8 cellular contexts compared by ENCODE assay signal in genomic region chr12:66168410-66168809, GRCh38. TPM values are rescaled to one million over a fixed set of nuclear protein-coding genes. Genes with fewer than 3 reads are reported as not detected.
DNase-seq lines count a peak whose midpoint lies in the region; ATAC-seq, FAIRE-seq and TF ChIP-seq lines count a peak whose summit lies in the region.

No MANE protein-coding gene starts in this region.

- POLR2A ChIA-PET in activated CD8-positive, alpha-beta T cell treated with anti-CD3 and anti-CD28 coated beads, Interleukin-2, amount 10 ng/mL, durations not matched to agents 7 days and 5 days (lab: Charles Lee) = interaction anchor here (0.6 to 2.9 kb wide), 15 partner anchors 9 to 1729 kb away, joined by 3 to 59 read pairs (median 5); partner anchors contain the start of genes HELB and LLPH

- TF ChIP-seq CTCF in kidney epithelial cell (IDR thresholded peaks at IDR 0.05; ENCODE audit: insufficient read depth, low read length, poor library complexity, severe bottlenecking) (no peak), type B pancreatic cell (conservative IDR thresholded peaks at IDR 0.05) (no peak)

- peaks cover 56% of the 10 kb centered on the region for H3K4me1 Mint-ChIP-seq in activated naive CD4-positive, alpha-beta T cell treated with anti-CD3 and anti-CD28 coated beads, Interleukin-2, amount 10 ng/mL, durations not matched to agents 7 days and 5 days
- H3K4me1 Mint-ChIP-seq in activated CD8-positive, alpha-beta T cell treated with anti-CD3 and anti-CD28 coated beads, Interleukin-2, amount 10 ng/mL, durations not matched to agents 7 days and 5 days (ENCODE audit: low read depth) = peaks cover 46% of the 10 kb centered on the region
- H3K4me1 Mint-ChIP-seq in type B pancreatic cell (ENCODE audit: unreplicated experiment) = peaks cover 4% of the 10 kb centered on the region

- ATAC-seq in activated naive CD4-positive, alpha-beta T cell treated with anti-CD3 and anti-CD28 coated beads, Interleukin-2, amount 50 U/mL, for 72 hours = no peak
- no peak for ATAC-seq in activated CD8-positive, alpha-beta T cell treated with anti-CD3 and anti-CD28 coated beads, Interleukin-2, amount 10 ng/mL, durations not matched to agents 7 days and 5 days

- CTCF ChIA-PET in activated naive CD4-positive, alpha-beta T cell treated with anti-CD3 and anti-CD28 coated beads, Interleukin-2, amount 10 ng/mL, durations not matched to agents 7 days and 5 days (lab: Charles Lee) = interaction anchor here (0.5 to 2.4 kb wide), 7 partner anchors 9 to 174 kb away, joined by 3 to 12 read pairs (median 3); no protein-coding TSS in a partner anchor
- CTCF ChIA-PET in activated CD8-positive, alpha-beta T cell treated with anti-CD3 and anti-CD28 coated beads, Interleukin-2, amount 10 ng/mL, durations not matched to agents 7 days and 5 days (lab: Charles Lee) = interaction anchor here (1.0 to 2.6 kb wide), 6 partner anchors 15 to 69 kb away, joined by 3 to 21 read pairs (median 6); partner anchors contain the start of gene LLPH

- H3K27ac Mint-ChIP-seq in activated naive CD4-positive, alpha-beta T cell treated with anti-CD3 and anti-CD28 coated beads, Interleukin-2, amount 10 ng/mL, durations not matched to agents 7 days and 5 days = peak overlapping the region; percentile 98
- H3K27ac Mint-ChIP-seq in activated naive CD4-positive, alpha-beta T cell treated with anti-CD3 and anti-CD28 coated beads, Interleukin-2, amount 50 U/mL, for 72 hours = peak overlapping the region in 1 of 2 donors; percentile 100
- H3K27ac Mint-ChIP-seq in activated CD8-positive, alpha-beta T cell treated with anti-CD3 and anti-CD28 coated beads, Interleukin-2, amount 10 ng/mL, durations not matched to agents 7 days and 5 days = peak overlapping the region; percentile 99
- no peak overlapping the region for H3K27ac Mint-ChIP-seq in type B pancreatic cell

- no peaks in the 10 kb centered on the region for H3K36me3 ChIP-seq in kidney epithelial cell (ENCODE audit: control insufficient read depth, insufficient read depth, low read length)

- H3K36me3 Mint-ChIP-seq in activated naive CD4-positive, alpha-beta T cell treated with anti-CD3 and anti-CD28 coated beads, Interleukin-2, amount 10 ng/mL, durations not matched to agents 7 days and 5 days = peaks cover 50% of the 10 kb centered on the region
- H3K36me3 Mint-ChIP-seq in activated naive CD4-positive, alpha-beta T cell treated with anti-CD3 and anti-CD28 coated beads, Interleukin-2, amount 50 U/mL, for 72 hours = peaks cover 45 to 55% of the 10 kb centered on the region in 2 donors
- H3K36me3 Mint-ChIP-seq in activated CD8-positive, alpha-beta T cell treated with anti-CD3 and anti-CD28 coated beads, Interleukin-2, amount 10 ng/mL, durations not matched to agents 7 days and 5 days (ENCODE audit: low read depth) = peaks cover 50% of the 10 kb centered on the region
- H3K36me3 Mint-ChIP-seq in type B pancreatic cell = peaks cover 22% of the 10 kb centered on the region

- no peak for FAIRE-seq in GM19239 (lab: Jason Lieb, UNC)
- FAIRE-seq in frontal cortex (lab: Jason Lieb, UNC) = no peak

- H3K27me3 ChIP-seq in kidney epithelial cell (ENCODE audit: control insufficient read depth, insufficient read depth, low read length) = no peaks in the 10 kb centered on the region

- H3K27me3 Mint-ChIP-seq in activated naive CD4-positive, alpha-beta T cell treated with anti-CD3 and anti-CD28 coated beads, Interleukin-2, amount 10 ng/mL, durations not matched to agents 7 days and 5 days = no peaks in the 10 kb centered on the region
- H3K27me3 Mint-ChIP-seq in activated CD8-positive, alpha-beta T cell treated with anti-CD3 and anti-CD28 coated beads, Interleukin-2, amount 10 ng/mL, durations not matched to agents 7 days and 5 days (ENCODE audit: low read depth) = no peaks in the 10 kb centered on the region
- no peaks in the 10 kb centered on the region for H3K27me3 Mint-ChIP-seq in type B pancreatic cell

- DNase-seq in activated naive CD4-positive, alpha-beta T cell treated with anti-CD3 and anti-CD28 coated beads, Interleukin-2, amount 10 ng/mL, durations not matched to agents 7 days and 5 days = no peak
- DNase-seq in activated naive CD4-positive, alpha-beta T cell treated with anti-CD3 and anti-CD28 coated beads, Interleukin-2, amount 50 U/mL, for 72 hours (ENCODE audit: low spot score in 2 of 2) = no peak
- DNase-seq in activated CD8-positive, alpha-beta T cell treated with anti-CD3 and anti-CD28 coated beads, Interleukin-2, amount 10 ng/mL, durations not matched to agents 7 days and 5 days = no peak
- DNase-seq in kidney epithelial cell (ENCODE audit: low read depth) (no peak), type B pancreatic cell (ENCODE audit: extremely low spot score, unreplicated experiment) (no peak), GM19239 (ENCODE audit: insufficient read length, low spot score) (no peak), frontal cortex (ENCODE audit: low spot score in 2 of 2) (no peak)
- no peak for DNase-seq in central memory CD4-positive, alpha-beta T cell

- H3K4me3 Mint-ChIP-seq in activated naive CD4-positive, alpha-beta T cell treated with anti-CD3 and anti-CD28 coated beads, Interleukin-2, amount 10 ng/mL, durations not matched to agents 7 days and 5 days = peak overlapping the region; percentile 84
- peak overlapping the region; percentile 84 for H3K4me3 Mint-ChIP-seq in activated CD8-positive, alpha-beta T cell treated with anti-CD3 and anti-CD28 coated beads, Interleukin-2, amount 10 ng/mL, durations not matched to agents 7 days and 5 days
- H3K4me3 Mint-ChIP-seq in type B pancreatic cell = peak overlapping the region; percentile 56

- H3K9me3 Mint-ChIP-seq in activated naive CD4-positive, alpha-beta T cell treated with anti-CD3 and anti-CD28 coated beads, Interleukin-2, amount 10 ng/mL, durations not matched to agents 7 days and 5 days = peaks cover 17% of the 10 kb centered on the region
- H3K9me3 Mint-ChIP-seq in activated naive CD4-positive, alpha-beta T cell treated with anti-CD3 and anti-CD28 coated beads, Interleukin-2, amount 50 U/mL, for 72 hours = peaks cover 9 to 14% of the 10 kb centered on the region in 2 donors
- H3K9me3 Mint-ChIP-seq in activated CD8-positive, alpha-beta T cell treated with anti-CD3 and anti-CD28 coated beads, Interleukin-2, amount 10 ng/mL, durations not matched to agents 7 days and 5 days (ENCODE audit: insufficient read depth) = peaks cover 22% of the 10 kb centered on the region
- H3K9me3 Mint-ChIP-seq in type B pancreatic cell = peaks cover 21% of the 10 kb centered on the region

- peak overlapping the region; percentile 76 for H3K4me3 ChIP-seq in kidney epithelial cell (ENCODE audit: low read depth, low read length)

RNA-seq across cellular contexts. Expression of gene TMBIM4, which starts 1.4 kb away (rescaled TPM):
- 10 to 100 TPM; 26.5 to 43.5 TPM for total RNA-seq in activated naive CD4-positive, alpha-beta T cell treated with anti-CD3 and anti-CD28 coated beads, Interleukin-2, amount 50 U/mL, for 72 hours
- 10 to 100 TPM; 60.5 to 61.6 TPM for total RNA-seq in activated CD8-positive, alpha-beta T cell treated with anti-CD3 and anti-CD28 coated beads, Interleukin-2, amount 10 ng/mL, durations not matched to agents 7 days and 5 days
- total RNA-seq in kidney epithelial cell = 86.8 and 112 TPM in 2 replicates
- total RNA-seq in type B pancreatic cell (ENCODE audit: low replicate concordance) = 37.4 and 43.1 TPM in 2 replicates
- total RNA-seq in frontal cortex = 35.1 TPM

RNA-seq across cellular contexts. Expression of gene IRAK3, which starts 20.6 kb away (rescaled TPM):
- 1 to 10 TPM in 1 of 2 donors, under 1 TPM in 1; 0.66 to 1.0 TPM for total RNA-seq in activated naive CD4-positive, alpha-beta T cell treated with anti-CD3 and anti-CD28 coated beads, Interleukin-2, amount 50 U/mL, for 72 hours
- total RNA-seq in activated CD8-positive, alpha-beta T cell treated with anti-CD3 and anti-CD28 coated beads, Interleukin-2, amount 10 ng/mL, durations not matched to agents 7 days and 5 days = under 1 TPM; 0.05 to 0.40 TPM
- total RNA-seq in kidney epithelial cell = 2.3 and 3.0 TPM in 2 replicates
- 0.21 and 0.34 TPM in 2 replicates for total RNA-seq in type B pancreatic cell (ENCODE audit: low replicate concordance)
- total RNA-seq in frontal cortex = 4.1 TPM

RNA-seq across cellular contexts. Expression of gene LLPH, which starts 37.9 kb away (rescaled TPM):
- 10 to 100 TPM; 26.4 to 27.2 TPM for total RNA-seq in activated naive CD4-positive, alpha-beta T cell treated with anti-CD3 and anti-CD28 coated beads, Interleukin-2, amount 50 U/mL, for 72 hours
- 10 to 100 TPM; 35.9 to 39.1 TPM for total RNA-seq in activated CD8-positive, alpha-beta T cell treated with anti-CD3 and anti-CD28 coated beads, Interleukin-2, amount 10 ng/mL, durations not matched to agents 7 days and 5 days
- 9.0 and 23.6 TPM in 2 replicates for total RNA-seq in kidney epithelial cell
- total RNA-seq in type B pancreatic cell (ENCODE audit: low replicate concordance) = 15.3 and 26.3 TPM in 2 replicates
- 10.2 TPM for total RNA-seq in frontal cortex
